ENCODE assay signal across 15 cellular contexts in genomic region chr13:43390101-43390500, GRCh38.
DNase-seq lines count a peak whose midpoint lies in the region; ATAC-seq and TF ChIP-seq lines count a peak whose summit lies in the region.
"Had no signal": no experiment of that assay in that cellular context is flagged by ENCODE, and none has a peak within 500 bp of the region (broad histone marks: within the 10 kb centered on the region; RNA-seq: fewer than 3 reads in every experiment).

No MANE protein-coding gene starts in this region.

- no peak for TF ChIP-seq CTCF in choroid plexus epithelial cell (conservative IDR thresholded peaks at IDR 0.05; ENCODE audit: low read depth, low read length)
- no peak for TF ChIP-seq CTCF in transverse colon (IDR thresholded peaks at IDR 0.05)

- H3K4me3 Mint-ChIP-seq in activated CD4-positive, alpha-beta memory T cell treated with anti-CD3 and anti-CD28 coated beads, Interleukin-2, amount 10 ng/mL, durations not matched to agents 7 days and 5 days = no peak overlapping the region
- H3K4me3 Mint-ChIP-seq: T-helper 2 cell treated with Interferon-gamma antibody and Interleukin-4, amounts not matched to agents 5 μg/mL and 100 μg/mL, for 36 hours had no signal

- H3K9me3 ChIP-seq in transverse colon = no peaks in the 10 kb centered on the region
- H3K9me3 ChIP-seq: left lung, MG63 had no signal

- CTCF ChIA-PET in activated CD4-positive, alpha-beta memory T cell treated with anti-CD3 and anti-CD28 coated beads, Interleukin-2, amount 10 ng/mL, durations not matched to agents 7 days and 5 days (lab: Charles Lee) = no interaction called here

- POLR2A ChIA-PET in activated CD4-positive, alpha-beta memory T cell treated with anti-CD3 and anti-CD28 coated beads, Interleukin-2, amount 10 ng/mL, durations not matched to agents 7 days and 5 days (lab: Charles Lee) = no interaction called here

- H3K27ac Mint-ChIP-seq in activated CD4-positive, alpha-beta memory T cell treated with anti-CD3 and anti-CD28 coated beads, Interleukin-2, amount 10 ng/mL, durations not matched to agents 7 days and 5 days = no peak overlapping the region
- H3K27ac Mint-ChIP-seq: T-helper 2 cell treated with Interferon-gamma antibody and Interleukin-4, amounts not matched to agents 5 μg/mL and 100 μg/mL, for 36 hours had no signal

- intact Hi-C loops in transverse colon (cut with DNase I; ENCODE audit: low total_unique reads) = no loop called here

- peaks cover 5% of the 10 kb centered on the region for H3K27me3 Mint-ChIP-seq in activated CD4-positive, alpha-beta memory T cell treated with anti-CD3 and anti-CD28 coated beads, Interleukin-2, amount 10 ng/mL, durations not matched to agents 7 days and 5 days

- no peaks in the 10 kb centered on the region for H3K27me3 ChIP-seq in transverse colon
- H3K27me3 ChIP-seq: left lung, MG63 had no signal

- no peak overlapping the region for H3K4me3 ChIP-seq in choroid plexus epithelial cell (ENCODE audit: low read depth, low read length)
- H3K4me3 ChIP-seq in transverse colon = no peak overlapping the region
- H3K4me3 ChIP-seq: left lung, MG63 had no signal

- peaks cover 0 to 16% (median 8%) of the 10 kb centered on the region in 4 donors for H3K4me1 ChIP-seq in transverse colon
- H3K4me1 ChIP-seq: left lung had no signal

- TF ChIP-seq POLR2A in transverse colon (IDR thresholded peaks at IDR 0.05) = no peak

- no peaks in the 10 kb centered on the region for H3K36me3 Mint-ChIP-seq in activated CD4-positive, alpha-beta memory T cell treated with anti-CD3 and anti-CD28 coated beads, Interleukin-2, amount 10 ng/mL, durations not matched to agents 7 days and 5 days (ENCODE audit: low read depth)

- in situ Hi-C loops in transverse colon (cut with MboI; ENCODE audit: low pct_ligation_motif_present in 1 of 4, low pct_unique_long_range_greater_than_20kb in 1 of 4, low sequenced_read_pairs in 3 of 4) = no loop called here

- peak; percentile 9 for DNase-seq in CD1c-positive myeloid dendritic cell (ENCODE audit: extremely low spot score)
- peak in 2 of 3 experiments; percentile 45 to 81 for DNase-seq in NCI-H1417 (lab: John Stamatoyannopoulos, UW)
- DNase-seq in choroid plexus epithelial cell (ENCODE audit: low read depth) = peak; percentile 47
- DNase-seq in transverse colon = no peak
- DNase-seq in activated CD4-positive, alpha-beta memory T cell treated with anti-CD3 and anti-CD28 coated beads, Interleukin-2, amount 10 ng/mL, durations not matched to agents 7 days and 5 days = no peak
- DNase-seq in NCI-H2081 (lab: John Stamatoyannopoulos, UW) = no peak
- DNase-seq: activated CD4-positive, alpha-beta T cell treated with anti-CD3 and anti-CD28 coated beads for 48 hours; amniotic stem cell; left lung; MG63; SHP77 treated with DMSO at 0.1 percent for 48 hours had no signal

- H3K9me3 Mint-ChIP-seq in activated CD4-positive, alpha-beta memory T cell treated with anti-CD3 and anti-CD28 coated beads, Interleukin-2, amount 10 ng/mL, durations not matched to agents 7 days and 5 days = no peaks in the 10 kb centered on the region
- H3K9me3 Mint-ChIP-seq: T-helper 2 cell treated with Interferon-gamma antibody and Interleukin-4, amounts not matched to agents 5 μg/mL and 100 μg/mL, for 36 hours had no signal

- no peak overlapping the region for H3K27ac ChIP-seq in transverse colon
- H3K27ac ChIP-seq: left lung had no signal

- ATAC-seq in GM21619 (IDR thresholded peaks at IDR 0.05; ENCODE audit: unreplicated experiment) = peak; percentile 6
- ATAC-seq in HG03280 (IDR thresholded peaks at IDR 0.05; ENCODE audit: unreplicated experiment) = no peak
- ATAC-seq: HCT116, left lung had no signal

- H3K4me1 Mint-ChIP-seq in activated CD4-positive, alpha-beta memory T cell treated with anti-CD3 and anti-CD28 coated beads, Interleukin-2, amount 10 ng/mL, durations not matched to agents 7 days and 5 days = no peaks in the 10 kb centered on the region

- H3K36me3 ChIP-seq in transverse colon = no peaks in the 10 kb centered on the region
- H3K36me3 ChIP-seq: left lung, MG63 had no signal

- TF ChIP-seq EP300 in transverse colon (IDR thresholded peaks at IDR 0.05; ENCODE audit: low read depth) = no peak

- WGBS in transverse colon (ENCODE audit: low coverage in 1 of 2), 2 donors = 72 to 79% methylated on average over 2 of the region's 2 CpGs

Comparison
In these comparisons a context has a peak if more than half of its experiments do, and no peak if none do; other contexts are left out.
1. DNase-seq: peak in CD1c-positive myeloid dendritic cell (single experiment), NCI-H1417 (2 of 3) and choroid plexus epithelial cell (single experiment); none in transverse colon (single experiment), activated CD4-positive, alpha-beta memory T cell treated with anti-CD3 and anti-CD28 coated beads, Interleukin-2, amount 10 ng/mL, durations not matched to agents 7 days and 5 days (single experiment) and NCI-H2081 (0 of 2).